Comparison of ENCODE assay signal across 8 cellular contexts in genomic region chr11:65121865-65122696, GRCh38. TPM values are rescaled to one million over a fixed set of nuclear protein-coding genes. Genes with fewer than 3 reads are reported as not detected.
DNase-seq lines count a peak whose midpoint lies in the region; ATAC-seq and TF ChIP-seq lines count a peak whose summit lies in the region.

FAU (minus strand) TSS chr11:65122134; CDS start chr11:65121813, 321 bp downstream.
MRPL49 (plus strand) TSS chr11:65122321; CDS start chr11:65122347, 26 bp downstream.

- no peaks in the 10 kb centered on the region for H3K9me3 Mint-ChIP-seq in T-cell

- H3K4me3 ChIP-seq in GM12875 (ENCODE audit: low read depth, low read length) (peak within 1 kb of the TSS; percentile 88), upper lobe of left lung (peak within 1 kb of the TSS; percentile 80 to 96 (median 83))

- intact Hi-C loops in cardiac septum (cut with DNase I) = no loop called here
- intact Hi-C loops in posterior cingulate gyrus (cut with DNase I) = loop anchor here (5.0 kb wide), 1 partner anchor 40 kb away; the partner anchor contains the start of genes CDCA5 and ZFPL1

- peak; percentile 85 for DNase-seq in NCI-H1436 treated with DMSO at 0.1 percent for 48 hours (lab: John Stamatoyannopoulos, UW)
- DNase-seq in T-cell = peak; percentile 93 to 100 (median 99)
- peak; percentile 100 for DNase-seq in cardiac septum (ENCODE audit: low spot score)
- peak; percentile 95 to 100 (median 98) for DNase-seq in posterior cingulate gyrus
- peak; percentile 98 to 100 for DNase-seq in upper lobe of left lung

- H3K4me3 Mint-ChIP-seq in T-cell = peak within 1 kb of the TSS; percentile 96 to 100 (median 96)

- H3K9me3 ChIP-seq in upper lobe of left lung = no peaks in the 10 kb centered on the region

- H3K27ac Mint-ChIP-seq in T-cell = peak within 1 kb of the TSS; percentile 98 to 100

- WGBS in adipose tissue, 3 donors = 0% methylated on average over 64 of the region's 64 CpGs
- 0 to 2% methylated on average over 23 to 64 of the region's 64 CpGs for WGBS in upper lobe of left lung, 2 donors

- CTCF ChIA-PET in T-cell (lab: Charles Lee) = interaction anchor here (0.6 to 2.3 kb wide), 8 partner anchors 9 to 1137 kb away, joined by 3 to 13 read pairs (median 6); partner anchors contain the start of genes CDCA5 (in 1 of the 2) and TM7SF2 (in 1 of the 2)

- POLR2A ChIA-PET in T-cell (lab: Charles Lee) = interaction anchor here (0.6 to 2.2 kb wide), 7 partner anchors 9 to 343 kb away, joined by 3 to 12 read pairs (median 6); partner anchors contain the start of genes ARL2 (in 1 of the 2), SF1 (in 1 of the 2), SYVN1 (in 1 of the 2) and TM7SF2 (in 1 of the 2)

- peaks cover 51% of the 10 kb centered on the region for H3K36me3 Mint-ChIP-seq in T-cell

- TF ChIP-seq POLR2A in upper lobe of left lung (IDR thresholded peaks at IDR 0.05) = peak; percentile 24 to 94 (median 85)

- H3K27me3 Mint-ChIP-seq in T-cell = no peaks in the 10 kb centered on the region

- H3K27me3 ChIP-seq in upper lobe of left lung = no peaks in the 10 kb centered on the region

- H3K4me1 Mint-ChIP-seq in T-cell = peaks cover 43 to 57% (median 48%) of the 10 kb centered on the region in 3 donors

- peak in 1 of 4 donors; percentile 74 for TF ChIP-seq EP300 in upper lobe of left lung (IDR thresholded peaks at IDR 0.05)

- TF ChIP-seq CTCF in GM12875 (IDR thresholded peaks at IDR 0.05; ENCODE audit: borderline replicate concordance, insufficient read depth, low read depth, low read length) (no peak), upper lobe of left lung (IDR thresholded peaks at IDR 0.05) (peak in 2 of 6 experiments; percentile 10 to 36)

- peaks cover 17 to 44% (median 22%) of the 10 kb centered on the region in 4 donors for H3K4me1 ChIP-seq in upper lobe of left lung

- ATAC-seq in HG02798 (IDR thresholded peaks at IDR 0.05; ENCODE audit: poor library complexity, unreplicated experiment) = peak; percentile 77
- ATAC-seq in T-cell (replicated peaks in 1 of 4) = peak; percentile 81 to 84 (median 82)
- ATAC-seq in upper lobe of left lung (ENCODE audit: low FRiP score in 2 of 2) = peak; percentile 94 to 96

- peak within 1 kb of the TSS; percentile 70 for H3K27ac ChIP-seq in adipose tissue (ENCODE audit: low read depth, low read length)
- peak within 1 kb of the TSS; percentile 93 to 96 (median 96) for H3K27ac ChIP-seq in upper lobe of left lung

- H3K36me3 ChIP-seq in upper lobe of left lung = peaks cover 19 to 65% (median 54%) of the 10 kb centered on the region in 4 donors

RNA-seq across cellular contexts. Expression of gene FAU, which starts in this region (rescaled TPM):
- total RNA-seq in T-cell (1,000 to 10,000 TPM; 1,477 to 1,924 (median 1,724) TPM), cardiac septum (511 TPM), upper lobe of left lung (1,000 to 10,000 TPM in 1 of 6 donors, 100 to 1,000 TPM in 5; 405 to 1,014 (median 590) TPM)
- 1,000 to 10,000 TPM in 1 of 3 donors, 100 to 1,000 TPM in 2; 732 to 1,153 (median 967) TPM for polyA plus RNA-seq in adipose tissue

RNA-seq across cellular contexts. Expression of gene MRPL49, which starts in this region (rescaled TPM):
- total RNA-seq in T-cell (10 to 100 TPM; 48.3 to 58.8 (median 55.1) TPM), cardiac septum (28.5 TPM), upper lobe of left lung (10 to 100 TPM; 15.7 to 78.6 (median 57.1) TPM)
- 10 to 100 TPM; 22.3 to 32.5 (median 30.9) TPM for polyA plus RNA-seq in adipose tissue

Comparison
In these comparisons a context has a peak if more than half of its experiments do, and no peak if none do; other contexts are left out.
1. Peak in every context shown above with its lines: DNase-seq, ATAC-seq, H3K4me3 ChIP-seq and H3K27ac ChIP-seq.